ENCODE assay signal across 8 cellular contexts in the genomic region with DNA sequence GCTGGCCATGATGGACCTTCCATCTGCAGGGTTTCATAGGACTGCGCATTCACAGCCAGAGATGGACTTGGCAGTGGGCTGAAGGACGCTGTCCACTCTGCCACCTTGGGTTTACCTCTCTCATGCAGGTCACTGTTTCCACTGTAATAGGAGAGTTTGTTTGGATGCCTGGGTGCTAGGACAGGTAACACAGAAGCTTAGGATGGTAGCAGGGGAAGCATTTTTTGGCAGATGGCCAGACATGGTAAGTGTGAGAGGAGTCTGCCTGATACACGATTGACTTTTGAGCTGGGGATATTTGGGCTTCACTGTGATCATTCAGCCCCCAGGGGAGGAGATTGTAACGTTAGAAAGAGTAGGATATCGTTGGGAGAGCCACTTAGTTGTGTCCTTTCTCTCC. TPM values are rescaled to one million over a fixed set of nuclear protein-coding genes. Genes with fewer than 3 reads are reported as not detected.
DNase-seq lines count a peak whose midpoint lies in the region; ATAC-seq and TF ChIP-seq lines count a peak whose summit lies in the region.

No MANE protein-coding gene starts in this region.

- peak; percentile 22 for DNase-seq in stimulated activated CD4-positive, alpha-beta T cell treated with anti-CD3 and anti-CD28 coated beads, Interleukin-4, amount 100 ng/mL, for 24 hours
- DNase-seq in stimulated activated CD4-positive, alpha-beta T cell treated with anti-CD3 and anti-CD28 coated beads, Interleukin-12 subunit alpha, Interleukin-12 subunit beta, amount 100 ng/mL, for 4 hours, result no peak
- no peak for DNase-seq in WERI-Rb-1
- no peak for DNase-seq in left lobe of liver (ENCODE audit: low spot score)
- no peak for DNase-seq in ureter (ENCODE audit: low spot score)
- DNase-seq in breast epithelium (ENCODE audit: low spot score in 2 of 2), result no peak
- DNase-seq in NOMO-1 treated with dmso at 0.1 percent for 144 hours (lab: John Stamatoyannopoulos, UW; ENCODE audit: unreplicated experiment), result no peak

- H3K27ac ChIP-seq in WERI-Rb-1, result peak overlapping the region; percentile 69
- peak overlapping the region in 1 of 2 donors; percentile 70 for H3K27ac ChIP-seq in breast epithelium

- no peak for TF ChIP-seq POLR2A in breast epithelium (IDR thresholded peaks at IDR 0.05)

- H3K27me3 ChIP-seq in WERI-Rb-1 (ENCODE audit: insufficient read depth, low read depth, severe bottlenecking), result no peaks in the 10 kb centered on the region
- H3K27me3 ChIP-seq in breast epithelium, result no peaks in the 10 kb centered on the region

- TF ChIP-seq CTCF in WERI-Rb-1 (IDR thresholded peaks at IDR 0.05; ENCODE audit: low read depth, low read length) (no peak), breast epithelium (IDR thresholded peaks at IDR 0.05) (no peak)

- H3K36me3 ChIP-seq in WERI-Rb-1, result no peaks in the 10 kb centered on the region
- H3K36me3 ChIP-seq in breast epithelium, result no peaks in the 10 kb centered on the region

- no peaks in the 10 kb centered on the region for H3K9me3 ChIP-seq in WERI-Rb-1 (ENCODE audit: severe bottlenecking)
- H3K9me3 ChIP-seq in breast epithelium, result no peaks in the 10 kb centered on the region

- ATAC-seq in left lobe of liver, result peak; percentile 6
- ATAC-seq in GM19324 (IDR thresholded peaks at IDR 0.05; ENCODE audit: low FRiP score, unreplicated experiment), result no peak

- no peaks in the 10 kb centered on the region for H3K4me1 ChIP-seq in breast epithelium

- intact Hi-C loops in breast epithelium (cut with DNase I; ENCODE audit: low total_unique reads), result loop anchor here (5.0 kb wide), 1 partner anchor 1075 kb away; no protein-coding TSS in a partner anchor

- no peak overlapping the region for H3K4me3 ChIP-seq in WERI-Rb-1 (ENCODE audit: low read depth, low read length)
- peak overlapping the region in 1 of 3 donors; percentile 39 for H3K4me3 ChIP-seq in breast epithelium

RNA-seq across cellular contexts. Expression of gene PSEN2, which starts 11.8 kb away (rescaled TPM):
- total RNA-seq in left lobe of liver (21.7 TPM), ureter (29.1 TPM), breast epithelium (10 to 100 TPM; 27.8 to 31.9 (median 27.9) TPM)

RNA-seq across cellular contexts. Expression of gene COQ8A, which starts 57.9 kb away (rescaled TPM):
- 87.3 TPM for total RNA-seq in left lobe of liver
- total RNA-seq in ureter, result 32.7 TPM
- total RNA-seq in breast epithelium, result 100 to 1,000 TPM in 1 of 3 donors, 10 to 100 TPM in 2; 51.8 to 307 (median 60.6) TPM
